In the genomic region with DNA sequence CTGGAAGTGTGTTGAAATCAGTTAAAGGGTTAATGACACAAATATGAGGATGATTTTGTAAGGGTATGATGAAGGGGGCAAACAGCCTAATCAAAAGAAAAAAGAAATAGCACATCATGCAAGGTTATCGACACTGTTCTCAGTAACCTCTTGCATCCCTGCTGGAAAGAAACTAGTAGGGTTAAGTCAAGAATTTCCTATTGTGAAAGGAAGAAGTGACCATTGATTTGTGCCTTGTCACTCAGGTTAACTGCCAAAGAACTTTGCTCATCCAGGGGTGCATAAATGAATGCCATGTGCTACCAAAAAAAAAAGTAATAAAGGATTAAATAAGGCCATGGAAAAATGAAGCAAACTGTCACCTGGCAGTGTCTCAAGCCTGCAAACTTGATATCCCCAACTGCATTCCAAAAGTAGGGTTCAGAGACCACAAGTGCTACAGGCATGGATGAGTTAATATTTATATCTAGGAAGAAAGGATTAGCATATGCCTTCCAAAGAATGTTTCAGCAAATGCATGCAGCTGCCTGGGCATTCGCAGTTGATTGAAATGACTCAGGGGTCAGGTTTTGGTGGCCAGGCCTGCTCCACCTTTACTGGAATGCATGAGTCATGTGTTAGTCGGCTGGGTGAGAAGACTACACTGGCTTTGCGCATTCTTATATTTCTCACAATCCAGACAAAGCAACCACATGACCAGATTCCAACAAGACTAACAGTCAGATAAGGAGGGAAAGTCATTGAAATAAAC, we compare ENCODE assay signal across 9 cellular contexts.
DNase-seq lines count a peak whose midpoint lies in the region; ATAC-seq, FAIRE-seq and TF ChIP-seq lines count a peak whose summit lies in the region.
"Had no signal": no experiment of that assay in that cellular context is flagged by ENCODE, and none has a peak within 500 bp of the region (broad histone marks: within the 10 kb centered on the region; RNA-seq: fewer than 3 reads in every experiment).

No MANE protein-coding gene starts in this region.

- H3K18ac ChIP-seq in mesendoderm (ENCODE audit: low read length) = no peak overlapping the region

- no peaks in the 10 kb centered on the region for H3K9me3 ChIP-seq in A673 (ENCODE audit: low read depth, low read length, poor library complexity, severe bottlenecking)
- H3K9me3 ChIP-seq: neutrophil had no signal

- CTCF ChIA-PET in A673 (lab: Charles Lee) = no interaction called here

- no peak overlapping the region for H2BK120ac ChIP-seq in mesendoderm (ENCODE audit: low read depth, low read length)

- H3K27ac ChIP-seq in A673 (ENCODE audit: low read depth, low read length, poor library complexity, severe bottlenecking) = no peak overlapping the region
- no peak overlapping the region for H3K27ac ChIP-seq in mesendoderm (ENCODE audit: low read depth, low read length)
- H3K27ac ChIP-seq: neutrophil had no signal

- H3K27me3 ChIP-seq in A673 (replicated peaks; ENCODE audit: insufficient read depth, low read depth, low read length, poor library complexity) = no peaks in the 10 kb centered on the region
- no peaks in the 10 kb centered on the region for H3K27me3 ChIP-seq in bronchial epithelial cell (ENCODE audit: control insufficient read depth, insufficient read depth, low read length)
- H3K27me3 ChIP-seq in mesendoderm (ENCODE audit: insufficient read depth, low read length, poor library complexity) = no peaks in the 10 kb centered on the region
- H3K27me3 ChIP-seq: neutrophil had no signal

- H4K8ac ChIP-seq in mesendoderm (ENCODE audit: low read depth, low read length) = no peak overlapping the region

- H3K36me3 Mint-ChIP-seq in nephron progenitor cell (ENCODE audit: low read depth) = peaks cover 4% of the 10 kb centered on the region

- no peak for TF ChIP-seq CTCF in A673 (conservative IDR thresholded peaks at IDR 0.05; ENCODE audit: low read depth, low read length)
- TF ChIP-seq CTCF in bronchial epithelial cell (IDR thresholded peaks at IDR 0.05; ENCODE audit: insufficient read depth, low read length, severe bottlenecking) = no peak
- TF ChIP-seq CTCF in nephron progenitor cell (IDR thresholded peaks at IDR 0.05) = no peak

- POLR2A ChIA-PET in A673 (lab: Charles Lee; ENCODE audit: low non-redundant PET) = no interaction called here

- no peak overlapping the region for H2BK15ac ChIP-seq in mesendoderm (replicated peaks; ENCODE audit: low read depth)

- intact Hi-C loops in A673 (cut with micrococcal nuclease; ENCODE audit: unreplicated experiment) = no loop called here

- H3K79me2 ChIP-seq in mesendoderm (ENCODE audit: control insufficient read depth, insufficient read depth, low read length) = no peaks in the 10 kb centered on the region

- H3K56ac ChIP-seq in mesendoderm (ENCODE audit: low read length) = no peak overlapping the region

- no peak overlapping the region for H3K4ac ChIP-seq in mesendoderm (ENCODE audit: low read depth, low read length)

- no peaks in the 10 kb centered on the region for H3K27me3 Mint-ChIP-seq in nephron progenitor cell (ENCODE audit: low read depth, poor library complexity)

- no peak overlapping the region for H3K4me3 ChIP-seq in A673 (ENCODE audit: low read depth, low read length, poor library complexity, severe bottlenecking)
- no peak overlapping the region for H3K4me3 ChIP-seq in bronchial epithelial cell (ENCODE audit: low read depth, low read length)
- H3K4me3 ChIP-seq in mesendoderm (ENCODE audit: low read length) = no peak overlapping the region

- no peak overlapping the region for H3K4me2 ChIP-seq in mesendoderm (ENCODE audit: low read length)

- no peak overlapping the region for H2BK5ac ChIP-seq in mesendoderm (ENCODE audit: low read length)

- H3K79me1 ChIP-seq in mesendoderm (ENCODE audit: low read length) = no peaks in the 10 kb centered on the region

- no peak for ATAC-seq in GM21367 (IDR thresholded peaks at IDR 0.05; ENCODE audit: unreplicated experiment)

- H3K4me3 Mint-ChIP-seq in nephron progenitor cell = no peak overlapping the region

- WGBS in mesendoderm (ENCODE audit: extremely low coverage, insufficient coverage, low lambda C conversion rate) = no CpG with 5 or more reads among the region's 4 CpGs

- H3K4me1 Mint-ChIP-seq in nephron progenitor cell = peaks cover 4% of the 10 kb centered on the region

- no peak overlapping the region for H3K9ac ChIP-seq in mesendoderm (ENCODE audit: low read length)

- no peaks in the 10 kb centered on the region for H3K4me1 ChIP-seq in A673 (ENCODE audit: insufficient read depth, low read length, poor library complexity, severe bottlenecking)
- no peaks in the 10 kb centered on the region for H3K4me1 ChIP-seq in mesendoderm (ENCODE audit: control insufficient read depth, low read depth, low read length)

- peak; percentile 95 for FAIRE-seq in HTR-8/SVneo (lab: Jason Lieb, UNC)
- FAIRE-seq in bronchial epithelial cell (lab: Jason Lieb, UNC) = peak; percentile 72

- H3K23ac ChIP-seq in mesendoderm (ENCODE audit: low read length) = no peak overlapping the region

- H3K27ac Mint-ChIP-seq in nephron progenitor cell = no peak overlapping the region

- DNase-seq in A673 (ENCODE audit: low spot score) = peak; percentile 14
- DNase-seq in HTR-8/SVneo (ENCODE audit: insufficient read length, low spot score) = peak; percentile 86
- peak; percentile 97 for DNase-seq in bronchial epithelial cell (ENCODE audit: low read depth)
- peak; percentile 92 for DNase-seq in mesendoderm
- DNase-seq in NCI-H1436 treated with DMSO at 0.1 percent for 48 hours (lab: John Stamatoyannopoulos, UW) = no peak
- no peak for DNase-seq in cerebellum (ENCODE audit: low spot score)
- no peak for DNase-seq in nephron progenitor cell

- H4K5ac ChIP-seq in mesendoderm (ENCODE audit: low read length) = no peak overlapping the region

- no peak overlapping the region for H2AK5ac ChIP-seq in mesendoderm (ENCODE audit: low read length)

- BruUV-seq in A673 (replicated peaks; lab: Mats Ljungman, UMichigan) = no TSS peak

- H3K9me3 Mint-ChIP-seq in nephron progenitor cell = peaks cover 47% of the 10 kb centered on the region

- H3K36me3 ChIP-seq in A673 (ENCODE audit: insufficient read depth, low read length, poor library complexity, severe bottlenecking) (no peaks in the 10 kb centered on the region), bronchial epithelial cell (ENCODE audit: control insufficient read depth, insufficient read depth, low read length) (no peaks in the 10 kb centered on the region), mesendoderm (ENCODE audit: control insufficient read depth, insufficient read depth, low read length) (no peaks in the 10 kb centered on the region)
- H3K36me3 ChIP-seq: neutrophil had no signal

Comparison
In these comparisons a context has a peak if more than half of its experiments do, and no peak if none do; other contexts are left out.
1. DNase-seq: peak in A673 (single experiment), HTR-8/SVneo (single experiment), bronchial epithelial cell (single experiment) and mesendoderm (single experiment); none in NCI-H1436 treated with DMSO at 0.1 percent for 48 hours (single experiment), cerebellum (single experiment) and nephron progenitor cell (single experiment).